1 cellular context compared by ENCODE assay signal in the genomic region with DNA sequence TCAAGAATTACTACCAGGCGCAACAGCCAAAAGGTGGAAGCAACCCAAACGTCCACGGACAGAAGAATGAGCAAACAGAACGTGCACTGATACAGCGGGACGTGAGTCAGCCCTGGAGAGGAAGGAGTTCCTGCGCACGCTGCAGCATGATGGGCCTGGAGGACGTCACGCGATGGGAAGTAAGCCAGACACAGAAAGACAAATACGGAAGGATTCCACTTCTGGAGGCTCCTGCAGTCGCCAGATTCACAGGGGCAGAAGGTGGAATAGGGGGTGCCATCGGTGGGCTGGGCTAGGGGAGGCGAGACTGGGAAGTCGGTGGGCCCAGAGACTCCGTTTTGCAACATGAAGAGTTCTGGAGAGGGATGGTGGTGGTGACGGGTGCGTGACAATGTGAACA.
TF ChIP-seq lines count a peak whose summit lies in the region.

No MANE protein-coding gene starts in this region.

TF ChIP-seq in WTC11, 78 proteins besides CTCF, POLR2A, EP300 and RAD21 (continued from another document):
- TF ChIP-seq, protein P1, sequence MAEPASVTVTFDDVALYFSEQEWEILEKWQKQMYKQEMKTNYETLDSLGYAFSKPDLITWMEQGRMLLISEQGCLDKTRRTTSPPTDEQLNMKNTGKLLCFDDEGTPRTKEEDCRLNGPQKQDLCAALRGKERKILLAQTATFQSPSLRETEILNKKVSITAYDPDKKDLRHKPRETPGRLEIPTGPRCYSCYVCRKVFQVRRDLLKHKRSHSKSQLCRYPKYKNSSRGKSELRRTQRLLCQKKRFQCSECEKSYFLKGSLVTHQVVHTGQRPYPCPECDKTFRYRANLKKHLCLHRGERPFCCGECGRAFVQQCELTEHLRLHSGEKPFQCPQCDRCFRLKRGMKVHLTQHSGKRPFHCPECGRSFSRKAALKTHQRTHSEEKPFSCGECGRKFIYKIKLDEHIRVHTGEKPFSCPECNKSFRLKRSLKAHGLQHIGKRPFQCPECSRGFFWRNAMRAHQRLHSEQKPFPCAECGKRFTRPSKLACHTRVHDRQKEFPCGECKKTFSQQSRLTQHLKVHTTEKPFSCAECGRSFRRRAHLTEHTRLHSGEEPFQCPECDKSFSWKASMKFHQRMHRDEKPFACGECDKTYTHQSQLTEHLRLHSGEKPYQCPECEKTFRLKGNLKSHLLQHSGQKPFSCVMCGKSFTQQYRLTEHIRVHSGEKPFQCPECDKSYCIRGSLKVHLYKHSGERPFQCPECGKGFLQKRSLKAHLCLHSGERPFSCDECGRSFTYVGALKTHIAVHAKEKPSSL (CRISPR knock-in tag; conservative IDR thresholded peaks at IDR 0.05) = no peak
- TF ChIP-seq SOX15 (CRISPR knock-in tag; IDR thresholded peaks at IDR 0.05) (no peak), GTF2I (CRISPR knock-in tag; conservative IDR thresholded peaks at IDR 0.05) (no peak), ETV6 (CRISPR knock-in tag; IDR thresholded peaks at IDR 0.05) (no peak), ZBTB21 (CRISPR knock-in tag; IDR thresholded peaks at IDR 0.05; ENCODE audit: borderline replicate concordance) (no peak), RORB (CRISPR knock-in tag; IDR thresholded peaks at IDR 0.05) (no peak), SMAD4 (CRISPR knock-in tag; IDR thresholded peaks at IDR 0.05) (no peak), ZNF219 (CRISPR knock-in tag; IDR thresholded peaks at IDR 0.05; ENCODE audit: borderline replicate concordance) (no peak)
- TF ChIP-seq, protein P2, sequence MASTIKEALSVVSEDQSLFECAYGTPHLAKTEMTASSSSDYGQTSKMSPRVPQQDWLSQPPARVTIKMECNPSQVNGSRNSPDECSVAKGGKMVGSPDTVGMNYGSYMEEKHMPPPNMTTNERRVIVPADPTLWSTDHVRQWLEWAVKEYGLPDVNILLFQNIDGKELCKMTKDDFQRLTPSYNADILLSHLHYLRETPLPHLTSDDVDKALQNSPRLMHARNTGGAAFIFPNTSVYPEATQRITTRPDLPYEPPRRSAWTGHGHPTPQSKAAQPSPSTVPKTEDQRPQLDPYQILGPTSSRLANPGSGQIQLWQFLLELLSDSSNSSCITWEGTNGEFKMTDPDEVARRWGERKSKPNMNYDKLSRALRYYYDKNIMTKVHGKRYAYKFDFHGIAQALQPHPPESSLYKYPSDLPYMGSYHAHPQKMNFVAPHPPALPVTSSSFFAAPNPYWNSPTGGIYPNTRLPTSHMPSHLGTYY (CRISPR knock-in tag; IDR thresholded peaks at IDR 0.05) = no peak
- TF ChIP-seq, protein P3, sequence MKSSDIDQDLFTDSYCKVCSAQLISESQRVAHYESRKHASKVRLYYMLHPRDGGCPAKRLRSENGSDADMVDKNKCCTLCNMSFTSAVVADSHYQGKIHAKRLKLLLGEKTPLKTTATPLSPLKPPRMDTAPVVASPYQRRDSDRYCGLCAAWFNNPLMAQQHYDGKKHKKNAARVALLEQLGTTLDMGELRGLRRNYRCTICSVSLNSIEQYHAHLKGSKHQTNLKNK (CRISPR knock-in tag; IDR thresholded peaks at IDR 0.05) = no peak
- TF ChIP-seq, protein P4, sequence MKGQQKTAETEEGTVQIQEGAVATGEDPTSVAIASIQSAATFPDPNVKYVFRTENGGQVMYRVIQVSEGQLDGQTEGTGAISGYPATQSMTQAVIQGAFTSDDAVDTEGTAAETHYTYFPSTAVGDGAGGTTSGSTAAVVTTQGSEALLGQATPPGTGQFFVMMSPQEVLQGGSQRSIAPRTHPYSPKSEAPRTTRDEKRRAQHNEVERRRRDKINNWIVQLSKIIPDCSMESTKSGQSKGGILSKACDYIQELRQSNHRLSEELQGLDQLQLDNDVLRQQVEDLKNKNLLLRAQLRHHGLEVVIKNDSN (CRISPR knock-in tag; IDR thresholded peaks at IDR 0.05) = no peak
- TF ChIP-seq, protein P5, sequence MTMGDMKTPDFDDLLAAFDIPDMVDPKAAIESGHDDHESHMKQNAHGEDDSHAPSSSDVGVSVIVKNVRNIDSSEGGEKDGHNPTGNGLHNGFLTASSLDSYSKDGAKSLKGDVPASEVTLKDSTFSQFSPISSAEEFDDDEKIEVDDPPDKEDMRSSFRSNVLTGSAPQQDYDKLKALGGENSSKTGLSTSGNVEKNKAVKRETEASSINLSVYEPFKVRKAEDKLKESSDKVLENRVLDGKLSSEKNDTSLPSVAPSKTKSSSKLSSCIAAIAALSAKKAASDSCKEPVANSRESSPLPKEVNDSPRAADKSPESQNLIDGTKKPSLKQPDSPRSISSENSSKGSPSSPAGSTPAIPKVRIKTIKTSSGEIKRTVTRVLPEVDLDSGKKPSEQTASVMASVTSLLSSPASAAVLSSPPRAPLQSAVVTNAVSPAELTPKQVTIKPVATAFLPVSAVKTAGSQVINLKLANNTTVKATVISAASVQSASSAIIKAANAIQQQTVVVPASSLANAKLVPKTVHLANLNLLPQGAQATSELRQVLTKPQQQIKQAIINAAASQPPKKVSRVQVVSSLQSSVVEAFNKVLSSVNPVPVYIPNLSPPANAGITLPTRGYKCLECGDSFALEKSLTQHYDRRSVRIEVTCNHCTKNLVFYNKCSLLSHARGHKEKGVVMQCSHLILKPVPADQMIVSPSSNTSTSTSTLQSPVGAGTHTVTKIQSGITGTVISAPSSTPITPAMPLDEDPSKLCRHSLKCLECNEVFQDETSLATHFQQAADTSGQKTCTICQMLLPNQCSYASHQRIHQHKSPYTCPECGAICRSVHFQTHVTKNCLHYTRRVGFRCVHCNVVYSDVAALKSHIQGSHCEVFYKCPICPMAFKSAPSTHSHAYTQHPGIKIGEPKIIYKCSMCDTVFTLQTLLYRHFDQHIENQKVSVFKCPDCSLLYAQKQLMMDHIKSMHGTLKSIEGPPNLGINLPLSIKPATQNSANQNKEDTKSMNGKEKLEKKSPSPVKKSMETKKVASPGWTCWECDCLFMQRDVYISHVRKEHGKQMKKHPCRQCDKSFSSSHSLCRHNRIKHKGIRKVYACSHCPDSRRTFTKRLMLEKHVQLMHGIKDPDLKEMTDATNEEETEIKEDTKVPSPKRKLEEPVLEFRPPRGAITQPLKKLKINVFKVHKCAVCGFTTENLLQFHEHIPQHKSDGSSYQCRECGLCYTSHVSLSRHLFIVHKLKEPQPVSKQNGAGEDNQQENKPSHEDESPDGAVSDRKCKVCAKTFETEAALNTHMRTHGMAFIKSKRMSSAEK (CRISPR knock-in tag; IDR thresholded peaks at IDR 0.05; ENCODE audit: borderline replicate concordance) = no peak
